1 cellular context compared by ENCODE assay signal in genomic region chr20:32709528-32710121, GRCh38.
TF ChIP-seq lines count a peak whose summit lies in the region.

No MANE protein-coding gene starts in this region.

TF ChIP-seq in SK-N-SH treated with all-trans-retinoic acid at 6 μM for 48 hours, 23 proteins besides CTCF, POLR2A, EP300 and RAD21 (continued from another document):
- TF ChIP-seq BACH2 (CRISPR knock-in tag; IDR thresholded peaks at IDR 0.05; ENCODE audit: borderline replicate concordance) (no peak), ZFP30 (CRISPR knock-in tag; IDR thresholded peaks at IDR 0.05) (no peak)
- TF ChIP-seq, protein P1, sequence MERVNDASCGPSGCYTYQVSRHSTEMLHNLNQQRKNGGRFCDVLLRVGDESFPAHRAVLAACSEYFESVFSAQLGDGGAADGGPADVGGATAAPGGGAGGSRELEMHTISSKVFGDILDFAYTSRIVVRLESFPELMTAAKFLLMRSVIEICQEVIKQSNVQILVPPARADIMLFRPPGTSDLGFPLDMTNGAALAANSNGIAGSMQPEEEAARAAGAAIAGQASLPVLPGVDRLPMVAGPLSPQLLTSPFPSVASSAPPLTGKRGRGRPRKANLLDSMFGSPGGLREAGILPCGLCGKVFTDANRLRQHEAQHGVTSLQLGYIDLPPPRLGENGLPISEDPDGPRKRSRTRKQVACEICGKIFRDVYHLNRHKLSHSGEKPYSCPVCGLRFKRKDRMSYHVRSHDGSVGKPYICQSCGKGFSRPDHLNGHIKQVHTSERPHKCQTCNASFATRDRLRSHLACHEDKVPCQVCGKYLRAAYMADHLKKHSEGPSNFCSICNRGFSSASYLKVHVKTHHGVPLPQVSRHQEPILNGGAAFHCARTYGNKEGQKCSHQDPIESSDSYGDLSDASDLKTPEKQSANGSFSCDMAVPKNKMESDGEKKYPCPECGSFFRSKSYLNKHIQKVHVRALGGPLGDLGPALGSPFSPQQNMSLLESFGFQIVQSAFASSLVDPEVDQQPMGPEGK (CRISPR knock-in tag; IDR thresholded peaks at IDR 0.05; ENCODE audit: borderline replicate concordance) = no peak
